10 cellular contexts compared by ENCODE assay signal in the genomic region with DNA sequence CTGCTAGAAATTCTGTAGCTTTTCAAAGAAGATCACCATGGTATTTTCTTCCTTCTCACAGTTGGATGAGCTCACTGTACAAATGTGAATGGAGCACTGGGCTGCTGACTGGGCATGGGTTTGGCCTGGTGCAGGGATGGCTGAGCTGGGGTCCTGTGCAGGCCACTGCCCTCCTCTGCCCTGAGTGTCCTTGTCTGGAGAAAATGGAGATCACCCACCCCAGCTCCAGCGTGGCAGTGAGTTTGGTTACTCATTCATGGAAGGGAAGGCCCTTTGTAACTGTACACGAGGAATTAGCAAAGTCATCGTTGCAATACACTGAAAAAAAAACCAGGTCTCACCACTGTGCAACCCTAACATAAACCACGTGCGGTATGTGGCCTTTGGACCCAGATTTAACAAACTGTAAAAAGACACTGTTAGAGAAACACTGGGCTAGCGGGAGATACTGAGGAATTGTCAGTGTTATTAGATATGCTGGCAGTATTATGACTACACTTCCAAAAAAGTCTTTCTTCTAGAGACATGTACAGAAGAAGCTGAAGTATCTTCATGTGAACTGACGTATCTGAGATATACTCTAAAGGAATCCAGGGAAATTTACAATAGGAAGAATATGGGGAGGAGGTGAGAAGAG. TPM values are rescaled to one million over a fixed set of nuclear protein-coding genes. Genes with fewer than 3 reads are reported as not detected.
DNase-seq lines count a peak whose midpoint lies in the region; ATAC-seq and TF ChIP-seq lines count a peak whose summit lies in the region.
"Had no signal": no experiment of that assay in that cellular context is flagged by ENCODE, and none has a peak within 500 bp of the region (broad histone marks: within the 10 kb centered on the region; RNA-seq: fewer than 3 reads in every experiment).

No MANE protein-coding gene starts in this region.

- no peak overlapping the region for H3K4me3 Mint-ChIP-seq in activated CD8-positive, alpha-beta memory T cell treated with anti-CD3 and anti-CD28 coated beads, Interleukin-2, amount 10 ng/mL, durations not matched to agents 7 days and 5 days
- no peak overlapping the region for H3K4me3 Mint-ChIP-seq in T-helper 17 cell
- H3K4me3 Mint-ChIP-seq in immature natural killer cell = peak overlapping the region in 3 of 5 donors; percentile 15 to 57 (median 46)

- no peak overlapping the region for H3K4ac ChIP-seq in neuronal stem cell (ENCODE audit: low read length)

- H2BK120ac ChIP-seq in neuronal stem cell (ENCODE audit: low read depth, low read length) = no peak overlapping the region

- H3K9me3 ChIP-seq in T-helper 17 cell (ENCODE audit: control insufficient read depth, low read length, poor library complexity, severe bottlenecking) (no peaks in the 10 kb centered on the region), smooth muscle cell (replicated peaks; ENCODE audit: low read depth) (no peaks in the 10 kb centered on the region), neuronal stem cell (replicated peaks in 1 of 2; ENCODE audit: control insufficient read depth in 2 of 2, insufficient read depth in 1 of 2, low read depth in 1 of 2, low read length in 2 of 2) (peaks cover 5 to 6% of the 10 kb centered on the region in 2 donors)

- H3K9ac ChIP-seq in smooth muscle cell (ENCODE audit: low read depth) (no peak overlapping the region), neuronal stem cell (ENCODE audit: low read depth, low read length, poor library complexity) (no peak overlapping the region)

- H3K27ac ChIP-seq in smooth muscle cell (ENCODE audit: low read depth) (peak overlapping the region; percentile 65), neuronal stem cell (replicated peaks; ENCODE audit: low read length) (no peak overlapping the region)

- H3K36me3 Mint-ChIP-seq in activated CD8-positive, alpha-beta memory T cell treated with anti-CD3 and anti-CD28 coated beads, Interleukin-2, amount 10 ng/mL, durations not matched to agents 7 days and 5 days = peaks cover 20% of the 10 kb centered on the region
- no peaks in the 10 kb centered on the region for H3K36me3 Mint-ChIP-seq in T-helper 17 cell (ENCODE audit: low read depth)
- no peaks in the 10 kb centered on the region for H3K36me3 Mint-ChIP-seq in immature natural killer cell

- TF ChIP-seq CTCF in smooth muscle cell (IDR thresholded peaks at IDR 0.05; ENCODE audit: borderline replicate concordance, insufficient read depth, poor library complexity, severe bottlenecking) = no peak

- ATAC-seq in activated CD8-positive, alpha-beta memory T cell treated with anti-CD3 and anti-CD28 coated beads, Interleukin-2, amount 10 ng/mL, durations not matched to agents 7 days and 5 days = peak; percentile 14
- ATAC-seq in T-helper 17 cell (no peak), SK-N-SH treated with all-trans-retinoic acid at 6 μM for 48 hours (no peak)

- H3K4me1 Mint-ChIP-seq in activated CD8-positive, alpha-beta memory T cell treated with anti-CD3 and anti-CD28 coated beads, Interleukin-2, amount 10 ng/mL, durations not matched to agents 7 days and 5 days = peaks cover 52% of the 10 kb centered on the region
- peaks cover 16% of the 10 kb centered on the region for H3K4me1 Mint-ChIP-seq in T-helper 17 cell
- H3K4me1 Mint-ChIP-seq in immature natural killer cell = peaks cover 49 to 51% of the 10 kb centered on the region in 2 donors

- no peak overlapping the region for H4K8ac ChIP-seq in neuronal stem cell (ENCODE audit: low read depth, low read length)

- no peaks in the 10 kb centered on the region for H3K27me3 Mint-ChIP-seq in activated CD8-positive, alpha-beta memory T cell treated with anti-CD3 and anti-CD28 coated beads, Interleukin-2, amount 10 ng/mL, durations not matched to agents 7 days and 5 days
- H3K27me3 Mint-ChIP-seq in T-helper 17 cell (no peaks in the 10 kb centered on the region), immature natural killer cell (ENCODE audit: low read depth in 3 of 3) (no peaks in the 10 kb centered on the region)

- DNase-seq in activated CD8-positive, alpha-beta memory T cell treated with anti-CD3 and anti-CD28 coated beads, Interleukin-2, amount 10 ng/mL, durations not matched to agents 7 days and 5 days = peak; percentile 47
- no peak for DNase-seq in activated CD8-positive, alpha-beta memory T cell treated with anti-CD3 and anti-CD28 coated beads for 24 hours
- DNase-seq in T-helper 17 cell (no peak), immature natural killer cell (no peak), smooth muscle cell (lab: John Stamatoyannopoulos, UW; ENCODE audit: unreplicated experiment) (no peak), neuronal stem cell (ENCODE audit: low spot score) (no peak), NCI-H1092 (lab: John Stamatoyannopoulos, UW) (no peak)
- DNase-seq: caudate nucleus, NCI-H1105 had no signal

- CTCF ChIA-PET in activated CD8-positive, alpha-beta memory T cell treated with anti-CD3 and anti-CD28 coated beads, Interleukin-2, amount 10 ng/mL, durations not matched to agents 7 days and 5 days (lab: Charles Lee) = interaction anchor here (0.9 to 3.3 kb wide), 9 partner anchors 11 to 188 kb away, joined by 3 to 14 read pairs (median 3); partner anchors contain the start of gene GRPEL1

- H3K4me3 ChIP-seq in smooth muscle cell (no peak overlapping the region), neuronal stem cell (ENCODE audit: low read length in 2 of 2) (no peak overlapping the region)

- H3K23ac ChIP-seq in neuronal stem cell (ENCODE audit: low read depth, low read length, poor library complexity) = no peak overlapping the region

- H3K27me3 ChIP-seq in smooth muscle cell (ENCODE audit: low read depth) (no peaks in the 10 kb centered on the region), neuronal stem cell (ENCODE audit: control insufficient read depth in 3 of 3, insufficient read depth in 3 of 3, low read depth in 1 of 3, low read length in 3 of 3) (no peaks in the 10 kb centered on the region)

- no peak overlapping the region for H2BK12ac ChIP-seq in neuronal stem cell (ENCODE audit: low read length)

- H3K36me3 ChIP-seq in smooth muscle cell (ENCODE audit: low read depth) (no peaks in the 10 kb centered on the region), neuronal stem cell (replicated peaks in 1 of 2; ENCODE audit: control insufficient read depth in 2 of 2, insufficient read depth in 2 of 2, low read length in 2 of 2) (no peaks in the 10 kb centered on the region)

- no peaks in the 10 kb centered on the region for H3K79me2 ChIP-seq in smooth muscle cell (ENCODE audit: low read depth)

- peak overlapping the region; percentile 90 for H3K27ac Mint-ChIP-seq in activated CD8-positive, alpha-beta memory T cell treated with anti-CD3 and anti-CD28 coated beads, Interleukin-2, amount 10 ng/mL, durations not matched to agents 7 days and 5 days
- H3K27ac Mint-ChIP-seq in T-helper 17 cell = peak overlapping the region; percentile 71
- H3K27ac Mint-ChIP-seq in immature natural killer cell = peak overlapping the region in 5 of 6 donors; percentile 63 to 94 (median 80)

- H4K91ac ChIP-seq in neuronal stem cell (ENCODE audit: low read depth, low read length, poor library complexity) = no peak overlapping the region

- H2BK15ac ChIP-seq in neuronal stem cell (ENCODE audit: low read length) = no peak overlapping the region

- H3K18ac ChIP-seq in neuronal stem cell (ENCODE audit: low read length) = no peak overlapping the region

- WGBS in smooth muscle cell (ENCODE audit: low lambda C conversion rate) = 43% methylated on average over 7 of the region's 7 CpGs
- WGBS in neuronal stem cell (ENCODE audit: extremely low coverage in 2 of 2, insufficient read length in 2 of 2, insufficient replicate concordance in 1 of 2), 2 donors = no CpG with 5 or more reads among the region's 7 CpGs

- H3K4me1 ChIP-seq in smooth muscle cell (ENCODE audit: low read depth) (no peaks in the 10 kb centered on the region), neuronal stem cell (ENCODE audit: control insufficient read depth in 2 of 2, insufficient read depth in 1 of 2, low read depth in 1 of 2, low read length in 2 of 2) (peaks cover 5 to 6% of the 10 kb centered on the region in 2 donors)

- no peak overlapping the region for H2AK5ac ChIP-seq in neuronal stem cell (ENCODE audit: low read depth, low read length)

- no peak overlapping the region for H2BK5ac ChIP-seq in neuronal stem cell (ENCODE audit: low read length)

- H3K14ac ChIP-seq in neuronal stem cell (ENCODE audit: low read length) = no peak overlapping the region

- no peaks in the 10 kb centered on the region for H3F3A ChIP-seq in smooth muscle cell (ENCODE audit: low read depth)

- no peak overlapping the region for H3K4me2 ChIP-seq in smooth muscle cell
- H3K4me2 ChIP-seq in neuronal stem cell (ENCODE audit: insufficient read depth, low read length, poor library complexity, severe bottlenecking) = no peak overlapping the region

- H4K20me1 ChIP-seq in smooth muscle cell (ENCODE audit: low read depth) = no peaks in the 10 kb centered on the region

- H3K9me3 Mint-ChIP-seq in activated CD8-positive, alpha-beta memory T cell treated with anti-CD3 and anti-CD28 coated beads, Interleukin-2, amount 10 ng/mL, durations not matched to agents 7 days and 5 days (ENCODE audit: low read depth) = peaks cover 6% of the 10 kb centered on the region
- H3K9me3 Mint-ChIP-seq in immature natural killer cell = peaks cover 0 to 2% (median 0%) of the 10 kb centered on the region in 6 donors

- H2AFZ ChIP-seq in smooth muscle cell (ENCODE audit: low read depth) (no peak overlapping the region), neuronal stem cell (ENCODE audit: low read length) (no peak overlapping the region)

- H3K79me1 ChIP-seq in neuronal stem cell (ENCODE audit: low read depth, low read length) = no peaks in the 10 kb centered on the region

TF ChIP-seq in SK-N-SH treated with all-trans-retinoic acid at 6 μM for 48 hours, 23 proteins besides CTCF, POLR2A, EP300 and RAD21 (continues in another document):
- TF ChIP-seq BACH2 (CRISPR knock-in tag; IDR thresholded peaks at IDR 0.05; ENCODE audit: borderline replicate concordance) (no peak), PPARA (CRISPR knock-in tag; IDR thresholded peaks at IDR 0.05; ENCODE audit: borderline replicate concordance) (no peak), TCF4 (CRISPR knock-in tag; IDR thresholded peaks at IDR 0.05; ENCODE audit: borderline replicate concordance) (no peak), ISL1 (CRISPR knock-in tag; IDR thresholded peaks at IDR 0.05) (no peak), CSDC2 (CRISPR knock-in tag; IDR thresholded peaks at IDR 0.05) (no peak), GLIS3 (CRISPR knock-in tag; IDR thresholded peaks at IDR 0.05) (no peak)

RNA-seq across cellular contexts. Expression of gene TBC1D14, which starts 16.1 kb away (rescaled TPM):
- 10 to 100 TPM; 49.0 to 49.1 TPM for total RNA-seq in activated CD8-positive, alpha-beta memory T cell treated with anti-CD3 and anti-CD28 coated beads, Interleukin-2, amount 10 ng/mL, durations not matched to agents 7 days and 5 days
- total RNA-seq in T-helper 17 cell (10 to 100 TPM; 49.1 to 55.2 TPM), smooth muscle cell (24.4 and 31.6 TPM in 2 replicates)
- polyA plus RNA-seq in immature natural killer cell (10 to 100 TPM; 25.6 to 39.8 (median 26.6) TPM), smooth muscle cell (13.0 and 20.9 TPM in 2 replicates)
- 33.1 TPM for polyA plus RNA-seq in neuronal stem cell (2013, experiment 1 of 2)
- 33.3 TPM for polyA plus RNA-seq in neuronal stem cell (2013, experiment 2 of 2)

Comparison
In these comparisons a context has a peak if more than half of its experiments do, and no peak if none do; other contexts are left out.
1. H3K4me3 Mint-ChIP-seq: peak in immature natural killer cell (3 of 5); none in activated CD8-positive, alpha-beta memory T cell treated with anti-CD3 and anti-CD28 coated beads, Interleukin-2, amount 10 ng/mL, durations not matched to agents 7 days and 5 days (single experiment) and T-helper 17 cell (single experiment).
2. Peak in every context shown above with its lines, with median percentiles within 50 percentile points of each other: H3K27ac Mint-ChIP-seq.